ENCODE assay signal across 10 cellular contexts in genomic region chr6:144248470-144249301, GRCh38. TPM values are rescaled to one million over a fixed set of nuclear protein-coding genes. Genes with fewer than 3 reads are reported as not detected.
DNase-seq lines count a peak whose midpoint lies in the region; ATAC-seq and TF ChIP-seq lines count a peak whose summit lies in the region.
"Had no signal": no experiment of that assay in that cellular context is flagged by ENCODE, and none has a peak within 500 bp of the region (broad histone marks: within the 10 kb centered on the region; RNA-seq: fewer than 3 reads in every experiment).

No MANE protein-coding gene starts in this region.

- no peaks in the 10 kb centered on the region for H3K9me2 ChIP-seq in GM23338 (ENCODE audit: insufficient read depth)

- H3K4me3 ChIP-seq in AG04450 (ENCODE audit: low read depth, low read length) (no peak overlapping the region), testis (no peak overlapping the region), GM23338 (no peak overlapping the region)

- no peak overlapping the region for H3K4me3 Mint-ChIP-seq in activated CD8-positive, alpha-beta T cell treated with anti-CD3 and anti-CD28 coated beads, Interleukin-2, amount 10 ng/mL, durations not matched to agents 7 days and 5 days
- H3K4me3 Mint-ChIP-seq in GM23338, result no peak overlapping the region

- POLR2A ChIA-PET in AG04450 (lab: Yijun Ruan, JAX), result interaction anchor here (0.6 to 1.0 kb wide), 7 partner anchors 16 to 200 kb away, joined by 3 to 9 read pairs (median 4); no protein-coding TSS in a partner anchor
- POLR2A ChIA-PET in activated CD8-positive, alpha-beta T cell treated with anti-CD3 and anti-CD28 coated beads, Interleukin-2, amount 10 ng/mL, durations not matched to agents 7 days and 5 days (lab: Charles Lee), result interaction anchor here (0.5 to 0.6 kb wide), 2 partner anchors 20 to 327 kb away, joined by 3 to 4 read pairs; no protein-coding TSS in a partner anchor

- H3K36me3 ChIP-seq in testis (ENCODE audit: low read depth, missing control alignments) (no peaks in the 10 kb centered on the region), GM23338 (ENCODE audit: insufficient read depth) (no peaks in the 10 kb centered on the region)

- ATAC-seq in GM19351 (IDR thresholded peaks at IDR 0.05; ENCODE audit: unreplicated experiment) (peak; percentile 70), GM23338 (no peak)
- peak; percentile 49 for ATAC-seq in activated CD8-positive, alpha-beta T cell treated with anti-CD3 and anti-CD28 coated beads, Interleukin-2, amount 10 ng/mL, durations not matched to agents 7 days and 5 days
- ATAC-seq: esophagus mucosa had no signal

- no peaks in the 10 kb centered on the region for H3F3A ChIP-seq in GM23338 (replicated peaks; ENCODE audit: low read depth)

- no peak overlapping the region for H3K27ac ChIP-seq in AG04450 (ENCODE audit: low read depth, low read length)
- H3K27ac ChIP-seq in testis, result no peak overlapping the region
- no peak overlapping the region; the same call in 1 of the 2 replicates for H3K27ac ChIP-seq in GM23338 (ENCODE audit: low read depth)

- intact Hi-C loops in testis (cut with DNase I; ENCODE audit: low total_unique reads), result no loop called here

- H2AFZ ChIP-seq in GM23338, result no peak overlapping the region

- no peak overlapping the region for H3K27ac Mint-ChIP-seq in activated CD8-positive, alpha-beta T cell treated with anti-CD3 and anti-CD28 coated beads, Interleukin-2, amount 10 ng/mL, durations not matched to agents 7 days and 5 days
- H3K27ac Mint-ChIP-seq in GM23338, result no peak overlapping the region

- peaks cover 11% of the 10 kb centered on the region for H3K27me3 Mint-ChIP-seq in activated CD8-positive, alpha-beta T cell treated with anti-CD3 and anti-CD28 coated beads, Interleukin-2, amount 10 ng/mL, durations not matched to agents 7 days and 5 days (ENCODE audit: low read depth)
- peaks cover 3% of the 10 kb centered on the region for H3K27me3 Mint-ChIP-seq in GM23338 (ENCODE audit: insufficient read depth, low read depth, poor library complexity)

- no peaks in the 10 kb centered on the region for H3K9me3 Mint-ChIP-seq in activated CD8-positive, alpha-beta T cell treated with anti-CD3 and anti-CD28 coated beads, Interleukin-2, amount 10 ng/mL, durations not matched to agents 7 days and 5 days (ENCODE audit: insufficient read depth)
- no peaks in the 10 kb centered on the region for H3K9me3 Mint-ChIP-seq in GM23338

- H3K36me3 Mint-ChIP-seq in activated CD8-positive, alpha-beta T cell treated with anti-CD3 and anti-CD28 coated beads, Interleukin-2, amount 10 ng/mL, durations not matched to agents 7 days and 5 days (ENCODE audit: low read depth), result no peaks in the 10 kb centered on the region
- H3K36me3 Mint-ChIP-seq in GM23338 (ENCODE audit: low read depth), result peaks cover 4% of the 10 kb centered on the region; the same call in 1 of the 3 replicates

- H3K9me3 ChIP-seq in AG04450 (ENCODE audit: control insufficient read depth, insufficient read depth, low read length), result no peaks in the 10 kb centered on the region
- no peaks in the 10 kb centered on the region for H3K9me3 ChIP-seq in testis

- H3K79me2 ChIP-seq in GM23338 (replicated peaks; ENCODE audit: insufficient read depth), result no peaks in the 10 kb centered on the region

- peaks cover 2% of the 10 kb centered on the region for H3K4me1 Mint-ChIP-seq in activated CD8-positive, alpha-beta T cell treated with anti-CD3 and anti-CD28 coated beads, Interleukin-2, amount 10 ng/mL, durations not matched to agents 7 days and 5 days (ENCODE audit: low read depth)
- peaks cover 8% of the 10 kb centered on the region; the same call in 2 of the 3 replicates for H3K4me1 Mint-ChIP-seq in GM23338

- 88 to 89% methylated on average over 3 of the region's 3 CpGs for whole genome bisulfite sequencing in testis, 2 donors

- DNase-seq in AG04450 (ENCODE audit: low read depth, low spot score), result peak; percentile 37
- no peak for DNase-seq in activated CD8-positive, alpha-beta T cell treated with anti-CD3 and anti-CD28 coated beads, Interleukin-2, amount 10 ng/mL, durations not matched to agents 7 days and 5 days
- peak; percentile 77 for DNase-seq in left kidney (ENCODE audit: low read depth, low spot score)
- no peak for DNase-seq in NCI-H2196 treated with DMSO at 0.1 percent for 48 hours (lab: John Stamatoyannopoulos, UW; ENCODE audit: unreplicated experiment)
- no peak for DNase-seq in NCI-H510A (lab: John Stamatoyannopoulos, UW)
- no peak for DNase-seq in testis
- DNase-seq in GM23338 (ENCODE audit: low spot score), result no peak
- DNase-seq: NCI-H146 had no signal

- TF ChIP-seq POLR2A in testis (IDR thresholded peaks at IDR 0.05), result no peak

- H4K20me1 ChIP-seq in GM23338 (replicated peaks; ENCODE audit: insufficient read depth), result no peaks in the 10 kb centered on the region

- TF ChIP-seq CTCF in AG04450 (IDR thresholded peaks at IDR 0.05; ENCODE audit: low read depth, low read length), result no peak
- no peak for TF ChIP-seq CTCF in testis (IDR thresholded peaks at IDR 0.05)
- TF ChIP-seq CTCF in GM23338 (conservative IDR thresholded peaks at IDR 0.05; ENCODE audit: low read depth in 2 of 2), result no peak

- H3K4me2 ChIP-seq in GM23338, result no peak overlapping the region

- CTCF ChIA-PET in AG04450 (lab: Charles Lee), result interaction anchor here (0.6 to 2.7 kb wide), 3 partner anchors 30 to 620 kb away, joined by 3 to 9 read pairs (median 3); no protein-coding TSS in a partner anchor
- CTCF ChIA-PET in activated CD8-positive, alpha-beta T cell treated with anti-CD3 and anti-CD28 coated beads, Interleukin-2, amount 10 ng/mL, durations not matched to agents 7 days and 5 days (lab: Charles Lee), result interaction anchor here (1.1 to 1.6 kb wide), 2 partner anchors 25 to 235 kb away, joined by 3 read pairs; no protein-coding TSS in a partner anchor

- H3K27me3 ChIP-seq in AG04450 (ENCODE audit: control insufficient read depth, insufficient read depth, low read length) (no peaks in the 10 kb centered on the region), testis (no peaks in the 10 kb centered on the region), GM23338 (ENCODE audit: insufficient read depth) (no peaks in the 10 kb centered on the region)

- H3K4me1 ChIP-seq in testis (no peaks in the 10 kb centered on the region), GM23338 (ENCODE audit: insufficient read depth) (peaks cover 3% of the 10 kb centered on the region; the same call in 1 of the 2 replicates)

TF ChIP-seq in GM23338, 12 proteins besides CTCF, POLR2A, EP300 and RAD21 (continues in another document):
- TF ChIP-seq ZNF331 (CRISPR knock-in tag; IDR thresholded peaks at IDR 0.05; ENCODE audit: low read depth), result no peak
- no peak for TF ChIP-seq STAT1 (IDR thresholded peaks at IDR 0.05; ENCODE audit: unreplicated experiment)
- TF ChIP-seq JUNB (IDR thresholded peaks at IDR 0.05; ENCODE audit: unreplicated experiment), result no peak
- TF ChIP-seq POLR2AphosphoS5 (IDR thresholded peaks at IDR 0.05; ENCODE audit: low read depth), result no peak
- no peak for TF ChIP-seq EZH2phosphoT487 (IDR thresholded peaks at IDR 0.05; ENCODE audit: unreplicated experiment)

RNA-seq across cellular contexts. Expression of gene UTRN, which starts 36.4 kb away (rescaled TPM):
- 32.1 and 34.0 TPM in 2 replicates for polyA plus RNA-seq in AG04450 (2011; rRNA removed)
- polyA minus RNA-seq in AG04450 (2011; rRNA and poly(A)+ RNA removed), result 59.4 and 94.0 TPM in 2 replicates
- total RNA-seq in activated CD8-positive, alpha-beta T cell treated with anti-CD3 and anti-CD28 coated beads, Interleukin-2, amount 10 ng/mL, durations not matched to agents 7 days and 5 days, result 100 to 1,000 TPM; 136 to 141 TPM
- 100 to 1,000 TPM; 118 to 127 TPM for total RNA-seq in testis
- polyA plus RNA-seq in testis (ENCODE audit: insufficient read depth, low read depth, low replicate concordance), result 109 TPM
- total RNA-seq in GM23338 (2014; rRNA removed; shearing (Covaris generic)), result 86.8 and 121 TPM in 2 replicates
- polyA plus RNA-seq in GM23338 (2016; fragmentation: Nextera tagmentation; extraction: Ambion mirVana), result 34.8 and 53.9 TPM in 2 replicates

Comparison
In these comparisons a context has a peak if more than half of its experiments do, and no peak if none do; other contexts are left out.
1. DNase-seq: peak in AG04450 (single experiment) and left kidney (single experiment); none in activated CD8-positive, alpha-beta T cell treated with anti-CD3 and anti-CD28 coated beads, Interleukin-2, amount 10 ng/mL, durations not matched to agents 7 days and 5 days (single experiment), NCI-H2196 treated with DMSO at 0.1 percent for 48 hours (single experiment), NCI-H510A (single experiment), testis (single experiment) and GM23338 (single experiment).